Comparison of ENCODE assay signal across 8 cellular contexts in the genomic region with DNA sequence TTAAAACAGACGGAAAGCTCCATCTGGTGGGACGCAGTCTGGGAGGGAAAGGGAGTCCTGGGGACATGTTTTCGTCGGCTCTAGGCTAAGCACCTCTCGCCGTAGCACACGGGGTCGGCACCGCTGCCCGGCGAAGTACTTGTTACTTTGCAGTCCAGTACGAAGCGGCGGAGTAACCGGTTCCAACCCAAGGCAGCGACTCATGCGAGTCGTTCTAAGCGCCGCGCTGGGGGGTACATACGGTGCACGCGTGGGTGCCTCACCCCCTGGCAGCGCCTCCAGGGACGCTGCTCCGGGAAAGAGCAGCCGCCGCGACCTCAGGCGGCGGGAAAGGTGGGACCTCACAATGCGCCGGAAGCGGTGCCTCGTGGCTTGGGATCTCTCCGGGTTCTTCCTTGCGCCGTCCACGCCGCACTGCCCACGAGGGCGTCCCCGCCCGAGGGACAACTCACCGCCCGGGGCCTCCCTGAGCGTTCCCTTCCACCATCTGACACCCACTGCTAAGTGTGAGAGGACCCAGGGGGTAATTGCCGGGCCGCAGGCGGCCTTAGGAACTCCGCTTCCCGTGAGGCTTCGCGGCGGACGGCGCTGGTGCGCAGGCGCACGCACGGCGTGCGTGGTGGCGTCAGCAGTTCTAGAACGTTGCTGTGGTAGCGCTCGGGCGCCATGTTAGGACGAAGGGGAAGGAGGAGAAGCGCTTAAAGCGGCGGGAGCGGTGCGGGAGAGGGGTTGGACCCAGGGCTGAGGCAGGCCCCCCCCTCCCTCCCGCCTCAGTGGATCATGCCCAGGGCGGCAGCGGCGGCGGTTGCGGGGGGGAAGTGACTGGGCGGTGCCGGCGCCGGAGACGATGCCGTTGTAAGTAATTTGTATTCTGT. TPM values are rescaled to one million over a fixed set of nuclear protein-coding genes. Genes with fewer than 3 reads are reported as not detected.
A peak's percentile ranks its signal among the peaks of the same experiment; 100 is the strongest.
DNase-seq lines count a peak whose midpoint lies in the region; ATAC-seq and TF ChIP-seq lines count a peak whose summit lies in the region.

A gene (plus strand): TSS at position 637 of the 875 bp plus-strand sequence. CDS start 211 bp downstream, at position 848.

- no peak for TF ChIP-seq CTCF in LNCaP clone FGC (IDR thresholded peaks at IDR 0.05; ENCODE audit: control insufficient read depth, extremely low read depth, insufficient read depth)
- no peak for TF ChIP-seq CTCF in RWPE1 (conservative IDR thresholded peaks at IDR 0.05; ENCODE audit: low read depth)

- intact Hi-C loops in activated T-helper 2 cell treated with anti-CD3 and anti-CD28 coated beads, Interferon-gamma antibody, Interleukin-2, Interleukin-4, amounts not matched to agents 10 μg/mL and 5 μg/mL and 100 μg/mL, durations not matched to agents 14 hours and 24 hours and 36 hours (cut with micrococcal nuclease): loop anchor here (1.0 to 10.0 kb wide), 2 partner anchors 107 to 139 kb away; a partner anchor contains a TSS

- peak within 1 kb of the TSS; percentile 98 for H3K4me3 Mint-ChIP-seq in activated T-helper 2 cell treated with anti-CD3 and anti-CD28 coated beads, Interferon-gamma antibody, Interleukin-2, Interleukin-4, amounts not matched to agents 10 μg/mL and 5 μg/mL and 100 μg/mL, durations not matched to agents 14 hours and 24 hours and 36 hours (ENCODE audit: low read depth)
- peak within 1 kb of the TSS; percentile 95 for H3K4me3 Mint-ChIP-seq in natural killer cell treated with Interleukin-12 subunit alpha and Interleukin-12 subunit beta and Interleukin-15 and Interleukin-18, amount 100 ng/mL, for 72 hours

- peaks cover 50% of the 10 kb centered on the region for H3K4me1 Mint-ChIP-seq in activated T-helper 2 cell treated with anti-CD3 and anti-CD28 coated beads, Interferon-gamma antibody, Interleukin-2, Interleukin-4, amounts not matched to agents 10 μg/mL and 5 μg/mL and 100 μg/mL, durations not matched to agents 14 hours and 24 hours and 36 hours (ENCODE audit: low read depth)
- peaks cover 39 to 40% of the 10 kb centered on the region in 2 donors for H3K4me1 Mint-ChIP-seq in natural killer cell treated with Interleukin-12 subunit alpha and Interleukin-12 subunit beta and Interleukin-15 and Interleukin-18, amount 100 ng/mL, for 72 hours (ENCODE audit: low read depth in 2 of 2)

- peak within 1 kb of the TSS; percentile 99 for H3K27ac Mint-ChIP-seq in activated T-helper 2 cell treated with anti-CD3 and anti-CD28 coated beads, Interferon-gamma antibody, Interleukin-2, Interleukin-4, amounts not matched to agents 10 μg/mL and 5 μg/mL and 100 μg/mL, durations not matched to agents 14 hours and 24 hours and 36 hours
- peak within 1 kb of the TSS; percentile 94 for H3K27ac Mint-ChIP-seq in natural killer cell treated with Interleukin-12 subunit alpha and Interleukin-12 subunit beta and Interleukin-15 and Interleukin-18, amount 100 ng/mL, for 72 hours

- POLR2A ChIA-PET in RWPE1 (lab: Yijun Ruan, JAX; ENCODE audit: low non-redundant PET): no interaction called here

- peaks cover 36% of the 10 kb centered on the region for H3K36me3 Mint-ChIP-seq in activated T-helper 2 cell treated with anti-CD3 and anti-CD28 coated beads, Interferon-gamma antibody, Interleukin-2, Interleukin-4, amounts not matched to agents 10 μg/mL and 5 μg/mL and 100 μg/mL, durations not matched to agents 14 hours and 24 hours and 36 hours (ENCODE audit: low read depth)
- peaks cover 10% of the 10 kb centered on the region for H3K36me3 Mint-ChIP-seq in natural killer cell treated with Interleukin-12 subunit alpha and Interleukin-12 subunit beta and Interleukin-15 and Interleukin-18, amount 100 ng/mL, for 72 hours

- H3K4me3 ChIP-seq in LNCaP clone FGC (ENCODE audit: low read depth, low read length): peak within 1 kb of the TSS; percentile 95

- peaks cover 5% of the 10 kb centered on the region for H3K27me3 Mint-ChIP-seq in activated T-helper 2 cell treated with anti-CD3 and anti-CD28 coated beads, Interferon-gamma antibody, Interleukin-2, Interleukin-4, amounts not matched to agents 10 μg/mL and 5 μg/mL and 100 μg/mL, durations not matched to agents 14 hours and 24 hours and 36 hours (ENCODE audit: low read depth)
- peaks cover 9 to 22% of the 10 kb centered on the region in 2 donors for H3K27me3 Mint-ChIP-seq in natural killer cell treated with Interleukin-12 subunit alpha and Interleukin-12 subunit beta and Interleukin-15 and Interleukin-18, amount 100 ng/mL, for 72 hours

- CTCF ChIA-PET in RWPE1 (lab: Yijun Ruan, JAX): interaction anchor here (0.7 kb wide), 1 partner anchor 413 kb away, joined by 3 read pairs; no protein-coding TSS in a partner anchor

- peak; percentile 97 for ATAC-seq in natural killer cell treated with Interleukin-12 subunit alpha and Interleukin-12 subunit beta and Interleukin-15 and Interleukin-18, amount 100 ng/mL, for 72 hours
- ATAC-seq in stimulated activated naive CD8-positive, alpha-beta T cell treated with anti-CD3 and anti-CD28 coated beads, Interleukin-15, Interleukin-2, amounts not matched to agents 100 U/mL and 50 U/mL, for 24 hours: peak; percentile 93

- peak within 1 kb of the TSS; percentile 87 for H3K27ac ChIP-seq in RWPE1

- H3K9me3 Mint-ChIP-seq in activated T-helper 2 cell treated with anti-CD3 and anti-CD28 coated beads, Interferon-gamma antibody, Interleukin-2, Interleukin-4, amounts not matched to agents 10 μg/mL and 5 μg/mL and 100 μg/mL, durations not matched to agents 14 hours and 24 hours and 36 hours: no peaks in the 10 kb centered on the region
- no peaks in the 10 kb centered on the region for H3K9me3 Mint-ChIP-seq in natural killer cell treated with Interleukin-12 subunit alpha and Interleukin-12 subunit beta and Interleukin-15 and Interleukin-18, amount 100 ng/mL, for 72 hours

- DNase-seq in EH (ENCODE audit: low read depth) (peak; percentile 94), GOT3 (lab: John Stamatoyannopoulos, UW) (peak; percentile 68), LNCaP clone FGC (ENCODE audit: low read depth) (peak; percentile 88), RWPE1 (ENCODE audit: low spot score) (peak; percentile 90), fibroblast of peridontal ligament (ENCODE audit: extremely low read depth) (peak; percentile 95)
- DNase-seq in activated T-helper 2 cell treated with anti-CD3 and anti-CD28 coated beads, Interferon-gamma antibody, Interleukin-2, Interleukin-4, amounts not matched to agents 10 μg/mL and 5 μg/mL and 100 μg/mL, durations not matched to agents 14 hours and 24 hours and 36 hours (ENCODE audit: low spot score): peak; percentile 94
- DNase-seq in natural killer cell treated with Interleukin-12 subunit alpha and Interleukin-12 subunit beta and Interleukin-15 and Interleukin-18, amount 100 ng/mL, for 72 hours (ENCODE audit: low spot score): peak; percentile 95
- peak; percentile 95 for DNase-seq in stimulated activated naive CD8-positive, alpha-beta T cell treated with anti-CD3 and anti-CD28 coated beads, Interleukin-15, Interleukin-2, amounts not matched to agents 100 U/mL and 50 U/mL, for 24 hours

RNA-seq across cellular contexts. Expression of the gene that starts here (rescaled TPM):
- 211 and 217 TPM in 2 replicates for total RNA-seq in activated T-helper 2 cell treated with anti-CD3 and anti-CD28 coated beads, Interferon-gamma antibody, Interleukin-2, Interleukin-4, amounts not matched to agents 10 μg/mL and 5 μg/mL and 100 μg/mL, durations not matched to agents 14 hours and 24 hours and 36 hours
- total RNA-seq in natural killer cell treated with Interleukin-12 subunit alpha and Interleukin-12 subunit beta and Interleukin-15 and Interleukin-18, amount 100 ng/mL, for 72 hours: 100 to 1,000 TPM; 167 to 216 TPM

Comparison
In these comparisons a context has a peak if more than half of its experiments do, and no peak if none do; other contexts are left out.
1. Peak in every context shown above with its lines: DNase-seq, ATAC-seq, H3K4me3 ChIP-seq and H3K27ac ChIP-seq.